8 cellular contexts compared by ENCODE assay signal in genomic region chr2:97663626-97663961, GRCh38. TPM values are rescaled to one million over a fixed set of nuclear protein-coding genes. Genes with fewer than 3 reads are reported as not detected.
A peak's percentile ranks its signal among the peaks of the same experiment; 100 is the strongest.
DNase-seq lines count a peak whose midpoint lies in the region; ATAC-seq and TF ChIP-seq lines count a peak whose summit lies in the region.

No MANE protein-coding gene starts in this region.

- TF ChIP-seq CTCF in kidney epithelial cell (IDR thresholded peaks at IDR 0.05; ENCODE audit: insufficient read depth, low read length, poor library complexity, severe bottlenecking), result no peak
- TF ChIP-seq CTCF in tibial artery (IDR thresholded peaks at IDR 0.05), result peak in 1 of 2 experiments; percentile 16

- peaks cover 34% of the 10 kb centered on the region for H3K4me1 Mint-ChIP-seq in activated T-cell treated with anti-CD3 and anti-CD28 coated beads, Interleukin-2, amount 50 U/mL, for 72 hours (ENCODE audit: low read depth)
- peaks cover 39% of the 10 kb centered on the region for H3K4me1 Mint-ChIP-seq in activated T-helper 1 cell treated with anti-CD3 and anti-CD28 coated beads, Interleukin-12 subunit alpha, Interleukin-12 subunit beta, Interleukin-2, Interleukin-4 antibody, amounts not matched to agents 30 ng/mL and 10 ng/mL and 1 ng/mL, durations not matched to agents 14 hours and 24 hours and 36 hours (ENCODE audit: low read depth)

- DNase-seq in activated T-cell treated with anti-CD3 and anti-CD28 coated beads, Interleukin-2, amount 50 U/mL, for 72 hours, result no peak
- DNase-seq in activated T-cell treated with anti-CD3 and anti-CD28 coated beads, Interleukin-2, amount 50 U/mL, for 1 hour, result no peak
- no peak for DNase-seq in activated T-helper 1 cell treated with anti-CD3 and anti-CD28 coated beads, Interleukin-12 subunit alpha, Interleukin-12 subunit beta, Interleukin-2, Interleukin-4 antibody, amounts not matched to agents 30 ng/mL and 10 ng/mL and 1 ng/mL, durations not matched to agents 14 hours and 24 hours and 36 hours (ENCODE audit: low spot score)
- DNase-seq in kidney epithelial cell (ENCODE audit: low read depth) (no peak), tibial artery (no peak), occipital lobe (lab: John Stamatoyannopoulos, UW) (no peak), pons (ENCODE audit: low spot score) (no peak)

- H3K4me1 ChIP-seq in tibial artery, result peaks cover 0 to 33% (median 27%) of the 10 kb centered on the region in 4 donors

- intact Hi-C loops in activated T-helper 1 cell treated with anti-CD3 and anti-CD28 coated beads, Interleukin-12 subunit alpha, Interleukin-12 subunit beta, Interleukin-2, Interleukin-4 antibody, amounts not matched to agents 30 ng/mL and 10 ng/mL and 1 ng/mL, durations not matched to agents 14 hours and 24 hours and 36 hours (cut with micrococcal nuclease), result loop anchor here (2.0 to 10.0 kb wide), 4 partner anchors 775 to 1673 kb away; partner anchors contain the start of genes C2orf15, DUSP2, EIF5B and TXNDC9
- intact Hi-C loops in tibial artery (cut with DNase I; ENCODE audit: low total_unique reads), result loop anchor here (2.0 kb wide), 1 partner anchor 17 kb away; the partner anchor contains the start of gene COX5B

- H3K27me3 Mint-ChIP-seq in activated T-cell treated with anti-CD3 and anti-CD28 coated beads, Interleukin-2, amount 50 U/mL, for 72 hours (ENCODE audit: low read depth), result no peaks in the 10 kb centered on the region
- no peaks in the 10 kb centered on the region for H3K27me3 Mint-ChIP-seq in activated T-helper 1 cell treated with anti-CD3 and anti-CD28 coated beads, Interleukin-12 subunit alpha, Interleukin-12 subunit beta, Interleukin-2, Interleukin-4 antibody, amounts not matched to agents 30 ng/mL and 10 ng/mL and 1 ng/mL, durations not matched to agents 14 hours and 24 hours and 36 hours (ENCODE audit: insufficient read depth)

- H3K36me3 Mint-ChIP-seq in activated T-cell treated with anti-CD3 and anti-CD28 coated beads, Interleukin-2, amount 50 U/mL, for 72 hours (ENCODE audit: insufficient read depth in 2 of 2), result peaks cover 3 to 11% of the 10 kb centered on the region in 2 donors
- peaks cover 22% of the 10 kb centered on the region for H3K36me3 Mint-ChIP-seq in activated T-helper 1 cell treated with anti-CD3 and anti-CD28 coated beads, Interleukin-12 subunit alpha, Interleukin-12 subunit beta, Interleukin-2, Interleukin-4 antibody, amounts not matched to agents 30 ng/mL and 10 ng/mL and 1 ng/mL, durations not matched to agents 14 hours and 24 hours and 36 hours (ENCODE audit: low read depth)

- H3K36me3 ChIP-seq in kidney epithelial cell (ENCODE audit: control insufficient read depth, insufficient read depth, low read length) (no peaks in the 10 kb centered on the region), tibial artery (peaks cover 6 to 18% (median 8%) of the 10 kb centered on the region in 3 donors)

- no peaks in the 10 kb centered on the region for H3K9me3 Mint-ChIP-seq in activated T-cell treated with anti-CD3 and anti-CD28 coated beads, Interleukin-2, amount 50 U/mL, for 72 hours
- H3K9me3 Mint-ChIP-seq in activated T-helper 1 cell treated with anti-CD3 and anti-CD28 coated beads, Interleukin-12 subunit alpha, Interleukin-12 subunit beta, Interleukin-2, Interleukin-4 antibody, amounts not matched to agents 30 ng/mL and 10 ng/mL and 1 ng/mL, durations not matched to agents 14 hours and 24 hours and 36 hours, result no peaks in the 10 kb centered on the region

- no peaks in the 10 kb centered on the region for H3K9me3 ChIP-seq in tibial artery

- ATAC-seq in activated T-cell treated with anti-CD3 and anti-CD28 coated beads, Interleukin-2, amount 50 U/mL, for 72 hours (replicated peaks in 1 of 2), result no peak
- no peak for ATAC-seq in GM19455 (IDR thresholded peaks at IDR 0.05; ENCODE audit: unreplicated experiment)

- peak overlapping the region; percentile 96 for H3K27ac Mint-ChIP-seq in activated T-cell treated with anti-CD3 and anti-CD28 coated beads, Interleukin-2, amount 50 U/mL, for 72 hours
- H3K27ac Mint-ChIP-seq in activated T-helper 1 cell treated with anti-CD3 and anti-CD28 coated beads, Interleukin-12 subunit alpha, Interleukin-12 subunit beta, Interleukin-2, Interleukin-4 antibody, amounts not matched to agents 30 ng/mL and 10 ng/mL and 1 ng/mL, durations not matched to agents 14 hours and 24 hours and 36 hours, result peak overlapping the region; percentile 96

- H3K27me3 ChIP-seq in kidney epithelial cell (ENCODE audit: control insufficient read depth, insufficient read depth, low read length) (no peaks in the 10 kb centered on the region), tibial artery (no peaks in the 10 kb centered on the region)

- H3K27ac ChIP-seq in tibial artery, result peak overlapping the region; percentile 89 to 93

- H3K4me3 ChIP-seq in kidney epithelial cell (ENCODE audit: low read depth, low read length) (peak overlapping the region; percentile 69), tibial artery (peak overlapping the region; percentile 68 to 77)

- H3K4me3 Mint-ChIP-seq in activated T-cell treated with anti-CD3 and anti-CD28 coated beads, Interleukin-2, amount 50 U/mL, for 72 hours, result peak overlapping the region; percentile 91 to 94
- H3K4me3 Mint-ChIP-seq in activated T-helper 1 cell treated with anti-CD3 and anti-CD28 coated beads, Interleukin-12 subunit alpha, Interleukin-12 subunit beta, Interleukin-2, Interleukin-4 antibody, amounts not matched to agents 30 ng/mL and 10 ng/mL and 1 ng/mL, durations not matched to agents 14 hours and 24 hours and 36 hours, result peak overlapping the region; percentile 94

RNA-seq across cellular contexts. Expression of gene ACTR1B, which starts 0.2 kb away (rescaled TPM):
- total RNA-seq in activated T-cell treated with anti-CD3 and anti-CD28 coated beads, Interleukin-2, amount 50 U/mL, for 72 hours, result 100 to 1,000 TPM; 123 to 129 TPM
- 101 and 102 TPM in 2 replicates for total RNA-seq in activated T-helper 1 cell treated with anti-CD3 and anti-CD28 coated beads, Interleukin-12 subunit alpha, Interleukin-12 subunit beta, Interleukin-2, Interleukin-4 antibody, amounts not matched to agents 30 ng/mL and 10 ng/mL and 1 ng/mL, durations not matched to agents 14 hours and 24 hours and 36 hours
- 50.3 and 58.3 TPM in 2 replicates for total RNA-seq in kidney epithelial cell
- total RNA-seq in occipital lobe, result 27.1 TPM

RNA-seq across cellular contexts. Expression of gene C2orf92, which starts 5.9 kb away (rescaled TPM):
- total RNA-seq in activated T-cell treated with anti-CD3 and anti-CD28 coated beads, Interleukin-2, amount 50 U/mL, for 72 hours, result 10 to 100 TPM; 15.2 to 18.0 TPM
- total RNA-seq in activated T-helper 1 cell treated with anti-CD3 and anti-CD28 coated beads, Interleukin-12 subunit alpha, Interleukin-12 subunit beta, Interleukin-2, Interleukin-4 antibody, amounts not matched to agents 30 ng/mL and 10 ng/mL and 1 ng/mL, durations not matched to agents 14 hours and 24 hours and 36 hours, result 16.1 and 17.2 TPM in 2 replicates
- 0.96 and 1.9 TPM in 2 replicates for total RNA-seq in kidney epithelial cell
- total RNA-seq in occipital lobe, result 3.6 TPM

RNA-seq across cellular contexts. Expression of gene COX5B, which starts 17.7 kb away (rescaled TPM):
- 100 to 1,000 TPM; 175 to 181 TPM for total RNA-seq in activated T-cell treated with anti-CD3 and anti-CD28 coated beads, Interleukin-2, amount 50 U/mL, for 72 hours
- total RNA-seq in activated T-helper 1 cell treated with anti-CD3 and anti-CD28 coated beads, Interleukin-12 subunit alpha, Interleukin-12 subunit beta, Interleukin-2, Interleukin-4 antibody, amounts not matched to agents 30 ng/mL and 10 ng/mL and 1 ng/mL, durations not matched to agents 14 hours and 24 hours and 36 hours, result 228 and 241 TPM in 2 replicates
- total RNA-seq in kidney epithelial cell (393 and 441 TPM in 2 replicates), occipital lobe (175 TPM)

RNA-seq across cellular contexts. Expression of gene ZAP70, which starts 49.8 kb away (rescaled TPM):
- total RNA-seq in activated T-cell treated with anti-CD3 and anti-CD28 coated beads, Interleukin-2, amount 50 U/mL, for 72 hours, result 100 to 1,000 TPM; 164 to 190 TPM
- total RNA-seq in activated T-helper 1 cell treated with anti-CD3 and anti-CD28 coated beads, Interleukin-12 subunit alpha, Interleukin-12 subunit beta, Interleukin-2, Interleukin-4 antibody, amounts not matched to agents 30 ng/mL and 10 ng/mL and 1 ng/mL, durations not matched to agents 14 hours and 24 hours and 36 hours, result 302 and 313 TPM in 2 replicates
- total RNA-seq in kidney epithelial cell (0.55 TPM in 1 of 2 replicates, not detected in the other), occipital lobe (1.1 TPM)
